In genomic region chr18:27632706-27633105, GRCh38 we compare ENCODE assay signal across 37 cellular contexts.
"Had no signal": no experiment of that assay in that cellular context is flagged by ENCODE, and none has a peak within 500 bp of the region (broad histone marks: within the 10 kb centered on the region; RNA-seq: fewer than 3 reads in every experiment).

No MANE protein-coding gene starts in this region.

- H3K4me3 Mint-ChIP-seq: activated naive CD4-positive, alpha-beta T cell treated with anti-CD3 and anti-CD28 coated beads for 36 hours; activated naive CD4-positive, alpha-beta T cell treated with anti-CD3 and anti-CD28 coated beads, Interleukin-2, amount 10 ng/mL, durations not matched to agents 7 days and 5 days; activated naive CD4-positive, alpha-beta T cell treated with anti-CD3 and anti-CD28 coated beads, Interleukin-2, amount 50 U/mL, for 24 hours; activated naive CD8-positive, alpha-beta T cell; activated naive CD8-positive, alpha-beta T cell treated with anti-CD3 and anti-CD28 coated beads for 36 hours; activated naive CD8-positive, alpha-beta T cell treated with anti-CD3 and anti-CD28 coated beads, Interleukin-2, amount 10 ng/mL, durations not matched to agents 7 days and 5 days; activated naive CD8-positive, alpha-beta T cell treated with anti-CD3 and anti-CD28 coated beads, Interleukin-2, amount 50 U/mL, for 24 hours; activated T-cell treated with anti-CD3 and anti-CD28 coated beads, Interleukin-2, amount 50 U/mL, for 24 hours; activated T-cell treated with anti-CD3 and anti-CD28 coated beads, Interleukin-2, amount 50 U/mL, for 4 hours; activated T-cell treated with anti-CD3 and anti-CD28 coated beads, Interleukin-2, amount 50 U/mL, for 72 hours; activated T-helper 1 cell treated with anti-CD3 and anti-CD28 coated beads, Interleukin-12 subunit alpha, Interleukin-12 subunit beta, Interleukin-2, Interleukin-4 antibody, amounts not matched to agents 30 ng/mL and 10 ng/mL and 1 ng/mL, durations not matched to agents 14 hours and 24 hours and 36 hours; activated T-helper 17 cell treated with anti-CD3 and anti-CD28 coated beads, Interleukin-2, amount 50 U/mL, for 72 hours; brain; central memory CD8-positive, alpha-beta T cell had no signal

- H3K36me3 Mint-ChIP-seq: activated naive CD4-positive, alpha-beta T cell treated with anti-CD3 and anti-CD28 coated beads, Interleukin-2, amount 10 ng/mL, durations not matched to agents 7 days and 5 days; activated naive CD4-positive, alpha-beta T cell treated with anti-CD3 and anti-CD28 coated beads, Interleukin-2, amount 50 U/mL, for 24 hours; activated naive CD4-positive, alpha-beta T cell treated with anti-CD3 and anti-CD28 coated beads, Interleukin-2, amount 50 U/mL, for 72 hours; activated naive CD8-positive, alpha-beta T cell; activated naive CD8-positive, alpha-beta T cell treated with anti-CD3 and anti-CD28 coated beads for 36 hours; activated naive CD8-positive, alpha-beta T cell treated with anti-CD3 and anti-CD28 coated beads, Interleukin-2, amount 10 ng/mL, durations not matched to agents 7 days and 5 days; brain had no signal

- H3K4me3 ChIP-seq: adrenal gland, ascending aorta, body of pancreas, breast epithelium, cardiac muscle cell had no signal

- H3K4me1 Mint-ChIP-seq: activated naive CD4-positive, alpha-beta T cell treated with anti-CD3 and anti-CD28 coated beads, Interleukin-2, amount 10 ng/mL, durations not matched to agents 7 days and 5 days; activated naive CD4-positive, alpha-beta T cell treated with anti-CD3 and anti-CD28 coated beads, Interleukin-2, amount 50 U/mL, for 24 hours; activated naive CD8-positive, alpha-beta T cell treated with anti-CD3 and anti-CD28 coated beads for 36 hours; activated naive CD8-positive, alpha-beta T cell treated with anti-CD3 and anti-CD28 coated beads, Interleukin-2, amount 10 ng/mL, durations not matched to agents 7 days and 5 days; activated naive CD8-positive, alpha-beta T cell treated with anti-CD3 and anti-CD28 coated beads, Interleukin-2, amount 50 U/mL, for 24 hours; activated T-helper 17 cell treated with anti-CD3 and anti-CD28 coated beads, Interleukin-2, amount 50 U/mL, for 72 hours; central memory CD8-positive, alpha-beta T cell had no signal

- DNase-seq: activated effector memory CD4-positive, alpha-beta T cell treated with anti-CD3 and anti-CD28 coated beads, Interleukin-2, amount 50 U/mL, for 16 hours; activated effector memory CD4-positive, alpha-beta T cell treated with Interleukin-2 at 50 U/mL for 16 hours; activated gamma-delta T cell; activated gamma-delta T cell treated with Interleukin-2 at 50 U/mL for 16 hours; activated naive CD4-positive, alpha-beta T cell; activated naive CD4-positive, alpha-beta T cell treated with anti-CD3 and anti-CD28 coated beads for 36 hours; activated naive CD4-positive, alpha-beta T cell treated with anti-CD3 and anti-CD28 coated beads, Interleukin-2, amount 10 ng/mL, durations not matched to agents 7 days and 5 days; activated naive CD4-positive, alpha-beta T cell treated with anti-CD3 and anti-CD28 coated beads, Interleukin-2, amount 50 U/mL, for 16 hours; activated naive CD4-positive, alpha-beta T cell treated with Interleukin-2 at 50 U/mL for 16 hours; activated naive CD8-positive, alpha-beta T cell treated with anti-CD3 and anti-CD28 coated beads for 36 hours; activated naive CD8-positive, alpha-beta T cell treated with anti-CD3 and anti-CD28 coated beads, Interleukin-2, amount 10 ng/mL, durations not matched to agents 7 days and 5 days; activated naive CD8-positive, alpha-beta T cell treated with anti-CD3 and anti-CD28 coated beads, Interleukin-2, amount 50 U/mL, for 24 hours; activated T-cell treated with anti-CD3 and anti-CD28 coated beads, Interleukin-2, amount 50 U/mL, for 24 hours; activated T-cell treated with anti-CD3 and anti-CD28 coated beads, Interleukin-2, amount 50 U/mL, for 4 hours; activated T-cell treated with anti-CD3 and anti-CD28 coated beads, Interleukin-2, amount 50 U/mL, for 48 hours; activated T-cell treated with anti-CD3 and anti-CD28 coated beads, Interleukin-2, amount 50 U/mL, for 72 hours; adrenal gland; amniotic stem cell; amygdala; anterior cingulate cortex; aorta; body of pancreas; brain microvascular endothelial cell; caudate nucleus; central memory CD4-positive, alpha-beta T cell; cerebellar nuclear complex had no signal

- H3K27ac ChIP-seq: adrenal gland, ascending aorta, body of pancreas, brain microvascular endothelial cell, breast epithelium, cardiac muscle cell had no signal

- H3K27me3 Mint-ChIP-seq: activated naive CD4-positive, alpha-beta T cell treated with anti-CD3 and anti-CD28 coated beads, Interleukin-2, amount 10 ng/mL, durations not matched to agents 7 days and 5 days; activated naive CD4-positive, alpha-beta T cell treated with anti-CD3 and anti-CD28 coated beads, Interleukin-2, amount 50 U/mL, for 24 hours; activated naive CD8-positive, alpha-beta T cell; activated naive CD8-positive, alpha-beta T cell treated with anti-CD3 and anti-CD28 coated beads for 36 hours; activated naive CD8-positive, alpha-beta T cell treated with anti-CD3 and anti-CD28 coated beads, Interleukin-2, amount 10 ng/mL, durations not matched to agents 7 days and 5 days; activated naive CD8-positive, alpha-beta T cell treated with anti-CD3 and anti-CD28 coated beads, Interleukin-2, amount 50 U/mL, for 24 hours; activated T-cell treated with anti-CD3 and anti-CD28 coated beads, Interleukin-2, amount 50 U/mL, for 24 hours; activated T-helper 17 cell treated with anti-CD3 and anti-CD28 coated beads, Interleukin-2, amount 50 U/mL, for 72 hours; brain; central memory CD8-positive, alpha-beta T cell had no signal

- H3K36me3 ChIP-seq: adrenal gland, ascending aorta, brain microvascular endothelial cell, breast epithelium, cardiac muscle cell had no signal

- H3K27ac Mint-ChIP-seq: activated naive CD4-positive, alpha-beta T cell treated with anti-CD3 and anti-CD28 coated beads for 36 hours; activated naive CD4-positive, alpha-beta T cell treated with anti-CD3 and anti-CD28 coated beads, Interleukin-2, amount 10 ng/mL, durations not matched to agents 7 days and 5 days; activated naive CD4-positive, alpha-beta T cell treated with anti-CD3 and anti-CD28 coated beads, Interleukin-2, amount 50 U/mL, for 24 hours; activated naive CD4-positive, alpha-beta T cell treated with anti-CD3 and anti-CD28 coated beads, Interleukin-2, amount 50 U/mL, for 72 hours; activated naive CD8-positive, alpha-beta T cell; activated naive CD8-positive, alpha-beta T cell treated with anti-CD3 and anti-CD28 coated beads for 36 hours; activated naive CD8-positive, alpha-beta T cell treated with anti-CD3 and anti-CD28 coated beads, Interleukin-2, amount 10 ng/mL, durations not matched to agents 7 days and 5 days; activated naive CD8-positive, alpha-beta T cell treated with anti-CD3 and anti-CD28 coated beads, Interleukin-2, amount 50 U/mL, for 24 hours; activated T-cell treated with anti-CD3 and anti-CD28 coated beads, Interleukin-2, amount 50 U/mL, for 24 hours; activated T-cell treated with anti-CD3 and anti-CD28 coated beads, Interleukin-2, amount 50 U/mL, for 72 hours; activated T-helper 1 cell treated with anti-CD3 and anti-CD28 coated beads, Interleukin-12 subunit alpha, Interleukin-12 subunit beta, Interleukin-2, Interleukin-4 antibody, amounts not matched to agents 30 ng/mL and 10 ng/mL and 1 ng/mL, durations not matched to agents 14 hours and 24 hours and 36 hours; activated T-helper 17 cell treated with anti-CD3 and anti-CD28 coated beads, Interleukin-2, amount 50 U/mL, for 72 hours; activated T-helper 2 cell treated with anti-CD3 and anti-CD28 coated beads, Interferon-gamma antibody, Interleukin-2, Interleukin-4, amounts not matched to agents 10 μg/mL and 5 μg/mL and 100 μg/mL, durations not matched to agents 14 hours and 24 hours and 36 hours; brain had no signal

- H3K9me3 Mint-ChIP-seq: activated naive CD4-positive, alpha-beta T cell treated with anti-CD3 and anti-CD28 coated beads, Interleukin-2, amount 50 U/mL, for 24 hours; activated naive CD8-positive, alpha-beta T cell treated with anti-CD3 and anti-CD28 coated beads for 36 hours; activated naive CD8-positive, alpha-beta T cell treated with anti-CD3 and anti-CD28 coated beads, Interleukin-2, amount 50 U/mL, for 24 hours; brain had no signal

- H3K9me3 ChIP-seq: adrenal gland, ascending aorta, body of pancreas, breast epithelium had no signal

- H3K27me3 ChIP-seq: adrenal gland, ascending aorta, body of pancreas, brain microvascular endothelial cell, cardiac muscle cell had no signal
